In the genomic region with DNA sequence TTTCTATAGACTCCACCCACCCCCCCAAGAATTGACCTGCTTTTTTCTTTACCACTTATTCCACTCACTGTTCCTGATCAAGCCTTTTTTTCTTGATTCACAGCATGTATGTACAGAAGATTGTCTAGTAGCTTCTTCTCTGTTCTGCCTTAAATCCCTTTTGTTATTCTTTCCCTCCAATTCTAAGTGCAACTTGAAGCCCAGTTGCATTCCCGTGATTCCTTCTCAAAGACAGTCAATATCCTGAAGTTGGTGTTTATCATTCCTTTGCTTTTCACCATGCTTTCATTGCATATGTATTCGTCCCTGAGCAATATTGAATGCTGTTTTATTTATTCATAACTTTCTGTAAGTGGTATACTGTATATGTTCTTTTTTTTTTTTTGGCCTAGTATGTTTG, we compare ENCODE assay signal across 17 cellular contexts. TPM values are rescaled to one million over a fixed set of nuclear protein-coding genes. Genes with fewer than 3 reads are reported as not detected.
DNase-seq lines count a peak whose midpoint lies in the region; ATAC-seq and TF ChIP-seq lines count a peak whose summit lies in the region.
"Had no signal": no experiment of that assay in that cellular context is flagged by ENCODE, and none has a peak within 500 bp of the region (broad histone marks: within the 10 kb centered on the region; RNA-seq: fewer than 3 reads in every experiment).

No MANE protein-coding gene starts in this region.

- POLR2A ChIA-PET in T-cell (lab: Charles Lee), result interaction anchor here in 1 of 2 donors (0.6 kb wide), 3 partner anchors 8 to 102 kb away, joined by 3 to 4 read pairs (median 3); no protein-coding TSS in a partner anchor

- H3K9me3 ChIP-seq in WERI-Rb-1 (ENCODE audit: severe bottlenecking), result no peaks in the 10 kb centered on the region

- peaks cover 31% of the 10 kb centered on the region for H3K36me3 Mint-ChIP-seq in activated naive CD4-positive, alpha-beta T cell treated with anti-CD3 and anti-CD28 coated beads for 36 hours (ENCODE audit: low read depth)
- peaks cover 37% of the 10 kb centered on the region for H3K36me3 Mint-ChIP-seq in T-cell
- peaks cover 4% of the 10 kb centered on the region for H3K36me3 Mint-ChIP-seq in osteocyte (ENCODE audit: unreplicated experiment)

- no peaks in the 10 kb centered on the region for H3K27me3 Mint-ChIP-seq in activated naive CD4-positive, alpha-beta T cell treated with anti-CD3 and anti-CD28 coated beads for 36 hours (ENCODE audit: low read depth)
- no peaks in the 10 kb centered on the region for H3K27me3 Mint-ChIP-seq in T-cell
- H3K27me3 Mint-ChIP-seq in osteocyte (ENCODE audit: unreplicated experiment), result no peaks in the 10 kb centered on the region

- H3K4me3 Mint-ChIP-seq in activated naive CD4-positive, alpha-beta T cell treated with anti-CD3 and anti-CD28 coated beads for 36 hours, result no peak overlapping the region
- H3K4me3 Mint-ChIP-seq in T-cell (peak overlapping the region in 1 of 3 donors; percentile 58), osteocyte (ENCODE audit: unreplicated experiment) (peak overlapping the region; percentile 2)
- H3K4me3 Mint-ChIP-seq: neural crest cell had no signal

- H3K27ac Mint-ChIP-seq in activated naive CD4-positive, alpha-beta T cell treated with anti-CD3 and anti-CD28 coated beads for 36 hours, result peak overlapping the region; percentile 80
- peak overlapping the region; percentile 68 to 71 for H3K27ac Mint-ChIP-seq in T-cell
- peak overlapping the region; percentile 32 for H3K27ac Mint-ChIP-seq in osteocyte (ENCODE audit: unreplicated experiment)

- no peaks in the 10 kb centered on the region for H3K27me3 ChIP-seq in WERI-Rb-1 (ENCODE audit: insufficient read depth, low read depth, severe bottlenecking)
- H3K27me3 ChIP-seq: suprapubic skin had no signal

- peaks cover 5% of the 10 kb centered on the region for H3K9me3 Mint-ChIP-seq in activated naive CD4-positive, alpha-beta T cell treated with anti-CD3 and anti-CD28 coated beads for 36 hours
- H3K9me3 Mint-ChIP-seq in T-cell (peaks cover 0 to 2% (median under 1%) of the 10 kb centered on the region in 3 donors), osteocyte (ENCODE audit: unreplicated experiment) (peaks cover 13% of the 10 kb centered on the region)

- TF ChIP-seq CTCF in osteocyte (IDR thresholded peaks at IDR 0.05), result no peak
- TF ChIP-seq CTCF in WERI-Rb-1 (IDR thresholded peaks at IDR 0.05; ENCODE audit: low read depth, low read length), result no peak

- H3K4me3 ChIP-seq in WERI-Rb-1 (ENCODE audit: low read depth, low read length), result no peak overlapping the region
- H3K4me3 ChIP-seq: suprapubic skin had no signal

- no peak for ATAC-seq in T-cell (replicated peaks in 1 of 4)

- no peak for DNase-seq in activated naive CD4-positive, alpha-beta T cell treated with anti-CD3 and anti-CD28 coated beads for 36 hours
- no peak for DNase-seq in activated naive CD4-positive, alpha-beta T cell treated with anti-CD3 and anti-CD28 coated beads, Interleukin-2, amount 50 U/mL, for 16 hours
- DNase-seq in T-cell (no peak), dermis blood vessel endothelial cell (peak; percentile 10), osteocyte (ENCODE audit: extremely low spot score, unreplicated experiment) (no peak), NCI-H524 (lab: John Stamatoyannopoulos, UW) (no peak), WERI-Rb-1 (no peak), DMS114 treated with DMSO at 0.1 percent for 48 hours (lab: John Stamatoyannopoulos, UW; ENCODE audit: unreplicated experiment) (no peak)
- DNase-seq: activated naive CD4-positive, alpha-beta T cell treated with Interleukin-2 at 50 U/mL for 16 hours; caudate nucleus; GF-D8; NCI-H146; NCI-H2227 treated with DMSO at 0.1 percent for 48 hours; right cardiac atrium; RPMI8226 had no signal

- intact Hi-C loops in activated naive CD4-positive, alpha-beta T cell treated with anti-CD3 and anti-CD28 coated beads for 36 hours (cut with micrococcal nuclease), result no loop called here

- H3K27ac ChIP-seq in WERI-Rb-1, result no peak overlapping the region
- H3K27ac ChIP-seq: suprapubic skin had no signal

- CTCF ChIA-PET in activated naive CD4-positive, alpha-beta T cell treated with anti-CD3 and anti-CD28 coated beads for 36 hours (lab: Charles Lee), result interaction anchor here (0.6 to 1.2 kb wide), 3 partner anchors 29 to 487 kb away, joined by 3 to 8 read pairs (median 3); no protein-coding TSS in a partner anchor
- CTCF ChIA-PET in T-cell (lab: Charles Lee), result interaction anchor here in 1 of 2 donors (1.0 kb wide), 1 partner anchor 28 kb away, joined by 3 read pairs; no protein-coding TSS in a partner anchor

- peaks cover 58% of the 10 kb centered on the region for H3K4me1 Mint-ChIP-seq in activated naive CD4-positive, alpha-beta T cell treated with anti-CD3 and anti-CD28 coated beads for 36 hours (ENCODE audit: low read depth)
- H3K4me1 Mint-ChIP-seq in T-cell, result peaks cover 61 to 67% (median 64%) of the 10 kb centered on the region in 3 donors
- H3K4me1 Mint-ChIP-seq in osteocyte (ENCODE audit: unreplicated experiment), result peaks cover 26% of the 10 kb centered on the region

- H3K36me3 ChIP-seq in WERI-Rb-1, result peaks cover 7% of the 10 kb centered on the region; the same call in 1 of the 2 replicates

RNA-seq across cellular contexts. Expression of gene XRN2, which starts 21.0 kb away (rescaled TPM):
- total RNA-seq in activated naive CD4-positive, alpha-beta T cell treated with anti-CD3 and anti-CD28 coated beads for 36 hours, result 10 to 100 TPM; 76.5 to 81.9 TPM
- total RNA-seq in T-cell (10 to 100 TPM; 46.3 to 62.0 (median 49.7) TPM), dermis blood vessel endothelial cell (97.5 and 121 TPM in 2 replicates), osteocyte (66.7 and 67.0 TPM in 2 replicates)
